17 cellular contexts compared by ENCODE assay signal in the genomic region with DNA sequence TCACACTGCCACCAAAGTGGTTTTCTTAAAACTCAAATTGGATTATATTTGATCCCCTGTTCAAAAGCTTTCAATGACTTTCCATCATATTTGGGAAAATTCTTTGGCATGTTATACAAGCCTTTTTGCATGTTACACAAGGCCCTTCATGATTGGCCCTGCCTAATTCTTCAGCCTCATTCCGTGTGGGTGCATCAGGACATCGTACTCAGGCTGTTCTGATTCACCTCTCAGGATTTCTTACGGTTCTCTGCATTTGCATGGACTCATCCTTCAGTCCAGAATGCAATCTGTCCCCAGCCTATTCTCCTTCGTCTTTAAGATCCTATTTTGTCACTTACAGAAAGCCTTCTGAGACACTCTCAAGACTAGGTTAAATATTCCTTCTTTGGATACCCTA.
A peak's percentile ranks its signal among the peaks of the same experiment; 100 is the strongest.
DNase-seq lines count a peak whose midpoint lies in the region; ATAC-seq lines count a peak whose summit lies in the region.
"Had no signal": no experiment of that assay in that cellular context is flagged by ENCODE, and none has a peak within 500 bp of the region (broad histone marks: within the 10 kb centered on the region; RNA-seq: fewer than 3 reads in every experiment).

No MANE protein-coding gene starts in this region.

- DNase-seq in ELR (ENCODE audit: low read depth) (peak; percentile 59), RPMI7951 (ENCODE audit: low read depth) (peak; percentile 24), iris pigment epithelial cell (ENCODE audit: low read depth) (peak; percentile 16), NCI-H1436 treated with DMSO at 0.1 percent for 48 hours (lab: John Stamatoyannopoulos, UW) (no peak), amniotic stem cell (lab: John Stamatoyannopoulos, UW) (no peak)
- DNase-seq: CD4-positive, alpha-beta memory T cell; KBM-7; NCI-H1105 treated with DMSO at 0.1 percent for 48 hours; NCI-H187; NCI-H2107; NCI-H510A; NCI-H748 treated with DMSO at 0.1 percent for 48 hours; NK-92 treated with Interleukin-12 subunit alpha and Interleukin-12 subunit beta, amount 100 ng/mL, for 24 hours; SHP77 had no signal

- ATAC-seq in HG02588 (IDR thresholded peaks at IDR 0.05; ENCODE audit: unreplicated experiment) (no peak), GM19351 (IDR thresholded peaks at IDR 0.05; ENCODE audit: unreplicated experiment) (no peak)
- ATAC-seq: HCT116 had no signal

Comparison
In these comparisons a context has a peak if more than half of its experiments do, and no peak if none do; other contexts are left out.
1. DNase-seq: peak in ELR (single experiment), RPMI7951 (single experiment) and iris pigment epithelial cell (single experiment); none in NCI-H1436 treated with DMSO at 0.1 percent for 48 hours (single experiment) and amniotic stem cell (single experiment).